2 cellular contexts compared by ENCODE assay signal in genomic region chr14:104577457-104578301, GRCh38.
TF ChIP-seq lines count a peak whose summit lies in the region.

No MANE protein-coding gene starts in this region.

TF ChIP-seq in HepG2, 621 proteins besides CTCF, POLR2A, EP300 and RAD21:
- TF ChIP-seq HNRNPL (IDR thresholded peaks at IDR 0.05; ENCODE audit: low read depth, low read length) = peak; percentile 76; the same call in 1 of the 2 replicates
- TF ChIP-seq KDM4B (CRISPR knock-in tag; IDR thresholded peaks at IDR 0.05) = no peak
- TF ChIP-seq ZUFSP (CRISPR knock-in tag; IDR thresholded peaks at IDR 0.05; ENCODE audit: borderline replicate concordance) = no peak
- peak; percentile 48; the same call in 1 of the 2 replicates for TF ChIP-seq MAX (IDR thresholded peaks at IDR 0.05)
- no peak for TF ChIP-seq ZNF768 (CRISPR knock-in tag; IDR thresholded peaks at IDR 0.05)
- TF ChIP-seq, protein P1, sequence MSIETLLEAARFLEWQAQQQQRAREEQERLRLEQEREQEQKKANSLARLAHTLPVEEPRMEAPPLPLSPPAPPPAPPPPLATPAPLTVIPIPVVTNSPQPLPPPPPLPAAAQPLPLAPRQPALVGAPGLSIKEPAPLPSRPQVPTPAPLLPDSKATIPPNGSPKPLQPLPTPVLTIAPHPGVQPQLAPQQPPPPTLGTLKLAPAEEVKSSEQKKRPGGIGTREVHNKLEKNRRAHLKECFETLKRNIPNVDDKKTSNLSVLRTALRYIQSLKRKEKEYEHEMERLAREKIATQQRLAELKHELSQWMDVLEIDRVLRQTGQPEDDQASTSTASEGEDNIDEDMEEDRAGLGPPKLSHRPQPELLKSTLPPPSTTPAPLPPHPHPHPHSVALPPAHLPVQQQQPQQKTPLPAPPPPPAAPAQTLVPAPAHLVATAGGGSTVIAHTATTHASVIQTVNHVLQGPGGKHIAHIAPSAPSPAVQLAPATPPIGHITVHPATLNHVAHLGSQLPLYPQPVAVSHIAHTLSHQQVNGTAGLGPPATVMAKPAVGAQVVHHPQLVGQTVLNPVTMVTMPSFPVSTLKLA (IDR thresholded peaks at IDR 0.05) = peak; percentile 61
- TF ChIP-seq, protein P2, sequence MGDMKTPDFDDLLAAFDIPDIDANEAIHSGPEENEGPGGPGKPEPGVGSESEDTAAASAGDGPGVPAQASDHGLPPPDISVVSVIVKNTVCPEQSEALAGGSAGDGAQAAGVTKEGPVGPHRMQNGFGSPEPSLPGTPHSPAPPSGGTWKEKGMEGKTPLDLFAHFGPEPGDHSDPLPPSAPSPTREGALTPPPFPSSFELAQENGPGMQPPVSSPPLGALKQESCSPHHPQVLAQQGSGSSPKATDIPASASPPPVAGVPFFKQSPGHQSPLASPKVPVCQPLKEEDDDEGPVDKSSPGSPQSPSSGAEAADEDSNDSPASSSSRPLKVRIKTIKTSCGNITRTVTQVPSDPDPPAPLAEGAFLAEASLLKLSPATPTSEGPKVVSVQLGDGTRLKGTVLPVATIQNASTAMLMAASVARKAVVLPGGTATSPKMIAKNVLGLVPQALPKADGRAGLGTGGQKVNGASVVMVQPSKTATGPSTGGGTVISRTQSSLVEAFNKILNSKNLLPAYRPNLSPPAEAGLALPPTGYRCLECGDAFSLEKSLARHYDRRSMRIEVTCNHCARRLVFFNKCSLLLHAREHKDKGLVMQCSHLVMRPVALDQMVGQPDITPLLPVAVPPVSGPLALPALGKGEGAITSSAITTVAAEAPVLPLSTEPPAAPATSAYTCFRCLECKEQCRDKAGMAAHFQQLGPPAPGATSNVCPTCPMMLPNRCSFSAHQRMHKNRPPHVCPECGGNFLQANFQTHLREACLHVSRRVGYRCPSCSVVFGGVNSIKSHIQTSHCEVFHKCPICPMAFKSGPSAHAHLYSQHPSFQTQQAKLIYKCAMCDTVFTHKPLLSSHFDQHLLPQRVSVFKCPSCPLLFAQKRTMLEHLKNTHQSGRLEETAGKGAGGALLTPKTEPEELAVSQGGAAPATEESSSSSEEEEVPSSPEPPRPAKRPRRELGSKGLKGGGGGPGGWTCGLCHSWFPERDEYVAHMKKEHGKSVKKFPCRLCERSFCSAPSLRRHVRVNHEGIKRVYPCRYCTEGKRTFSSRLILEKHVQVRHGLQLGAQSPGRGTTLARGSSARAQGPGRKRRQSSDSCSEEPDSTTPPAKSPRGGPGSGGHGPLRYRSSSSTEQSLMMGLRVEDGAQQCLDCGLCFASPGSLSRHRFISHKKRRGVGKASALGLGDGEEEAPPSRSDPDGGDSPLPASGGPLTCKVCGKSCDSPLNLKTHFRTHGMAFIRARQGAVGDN (CRISPR knock-in tag; IDR thresholded peaks at IDR 0.05) = peak; percentile 41
- no peak for TF ChIP-seq ZNF17 (CRISPR knock-in tag; IDR thresholded peaks at IDR 0.05)

TF ChIP-seq in liver, 16 proteins besides CTCF, POLR2A, EP300 and RAD21:
- TF ChIP-seq NR2F2 (IDR thresholded peaks at IDR 0.05) (peak; percentile 24), RXRA (IDR thresholded peaks at IDR 0.05) (peak in 1 of 2 donors; percentile 27), FOXA2 (IDR thresholded peaks at IDR 0.05) (no peak), JUND (IDR thresholded peaks at IDR 0.05) (no peak), GABPA (IDR thresholded peaks at IDR 0.05 in 1 of 2, conservative IDR thresholded peaks at IDR 0.05 in 1 of 2) (no peak), YY1 (IDR thresholded peaks at IDR 0.05) (no peak)
